Comparison of ENCODE assay signal across 8 cellular contexts in genomic region chr17:4939554-4939803, GRCh38. TPM values are rescaled to one million over a fixed set of nuclear protein-coding genes. Genes with fewer than 3 reads are reported as not detected.
DNase-seq lines count a peak whose midpoint lies in the region; ATAC-seq, FAIRE-seq and TF ChIP-seq lines count a peak whose summit lies in the region.

No MANE protein-coding gene starts in this region.

- peak overlapping the region; percentile 97 for H3K4me2 ChIP-seq in OCI-LY7 (ENCODE audit: low read length)
- peak overlapping the region; percentile 89 for H3K4me2 ChIP-seq in endothelial cell of umbilical vein (ENCODE audit: insufficient read depth, low read length)

- POLR2A ChIA-PET in OCI-LY7 (lab: Charles Lee) (interaction anchor here (0.7 to 2.4 kb wide), 7 partner anchors 10 to 273 kb away, joined by 3 to 20 read pairs (median 5); partner anchors contain the start of genes ENO3 and SPAG7), endothelial cell of umbilical vein (lab: Charles Lee) (interaction anchor here (1.0 to 2.3 kb wide), 3 partner anchors 14 to 31 kb away, joined by 4 to 15 read pairs (median 4); partner anchors contain the start of gene SPAG7)

- peaks cover 44% of the 10 kb centered on the region for H3K4me1 ChIP-seq in OCI-LY7 (ENCODE audit: insufficient read depth, low read length, poor library complexity, severe bottlenecking)
- H3K4me1 ChIP-seq in endothelial cell of umbilical vein (ENCODE audit: control insufficient read depth, extremely low read depth, insufficient read depth, low read length): peaks cover 18% of the 10 kb centered on the region
- peaks cover 58 to 66% of the 10 kb centered on the region in 2 experiments for H3K4me1 ChIP-seq in neutrophil (ENCODE audit: control insufficient read depth in 1 of 2, insufficient read depth in 1 of 2, low read depth in 1 of 2, low read length in 1 of 2)

- H3K4me3 ChIP-seq in AG09309 (ENCODE audit: control insufficient read depth, low read depth, low read length): peak overlapping the region; percentile 96
- peak overlapping the region; percentile 95 for H3K4me3 ChIP-seq in OCI-LY7 (ENCODE audit: low read depth, low read length, poor library complexity, severe bottlenecking)
- peak overlapping the region; percentile 45 to 84 (median 77) for H3K4me3 ChIP-seq in endothelial cell of umbilical vein (replicated peaks in 1 of 3; ENCODE audit: insufficient read depth in 1 of 3, low read depth in 1 of 3, low read length in 3 of 3)
- H3K4me3 ChIP-seq in neutrophil (ENCODE audit: low read depth in 1 of 2, low read length in 1 of 2): peak overlapping the region; percentile 83 to 99

- H4K20me1 ChIP-seq in OCI-LY7 (ENCODE audit: insufficient read depth, low read length) (no peaks in the 10 kb centered on the region), endothelial cell of umbilical vein (replicated peaks; ENCODE audit: control insufficient read depth, extremely low read depth, insufficient read depth, low read length) (no peaks in the 10 kb centered on the region)

- H3K36me3 ChIP-seq in OCI-LY7 (ENCODE audit: insufficient read depth, low read length): peaks cover 72% of the 10 kb centered on the region
- peaks cover 8 to 33% of the 10 kb centered on the region in 2 experiments for H3K36me3 ChIP-seq in endothelial cell of umbilical vein (ENCODE audit: control insufficient read depth in 2 of 2, extremely low read depth in 1 of 2, insufficient read depth in 2 of 2, low read length in 2 of 2)
- H3K36me3 ChIP-seq in neutrophil: peaks cover 47% of the 10 kb centered on the region

- TF ChIP-seq CTCF in AG09309 (IDR thresholded peaks at IDR 0.05; ENCODE audit: control insufficient read depth, insufficient read depth, low read depth, low read length, missing control alignments): no peak
- TF ChIP-seq CTCF in OCI-LY7 (conservative IDR thresholded peaks at IDR 0.05; ENCODE audit: low read length): no peak
- TF ChIP-seq CTCF in endothelial cell of umbilical vein (IDR thresholded peaks at IDR 0.05; ENCODE audit: extremely low read depth in 1 of 2, insufficient read depth in 1 of 2, low read depth in 1 of 2, low read length in 2 of 2): no peak
- no peak for TF ChIP-seq CTCF in neutrophil (IDR thresholded peaks at IDR 0.05)

- peak overlapping the region; percentile 53 for H2AFZ ChIP-seq in OCI-LY7 (ENCODE audit: low read length)
- peak overlapping the region; percentile 40 for H2AFZ ChIP-seq in endothelial cell of umbilical vein (ENCODE audit: low read depth, low read length)

- dilution Hi-C loops in endothelial cell of umbilical vein (cut with MboI; ENCODE audit: extremely low pct_ligation_motif_present, low sequenced_read_pairs): no loop called here

- H3K27ac ChIP-seq in OCI-LY7 (ENCODE audit: low read depth, low read length, poor library complexity, severe bottlenecking) (peak overlapping the region; percentile 90), endothelial cell of umbilical vein (ENCODE audit: insufficient read depth, low read depth, low read length) (peak overlapping the region; percentile 81), neutrophil (peak overlapping the region; percentile 96)

- DNase-seq in AG09309 (ENCODE audit: low read depth) (no peak), OCI-LY7 (ENCODE audit: low spot score) (no peak), endothelial cell of umbilical vein (ENCODE audit: low read depth, low spot score) (no peak), SHP77 (lab: John Stamatoyannopoulos, UW) (no peak), NCI-H226 (no peak), NAMALWA (ENCODE audit: low spot score) (no peak)

- no peak for FAIRE-seq in endothelial cell of umbilical vein (lab: Jason Lieb, UNC)

- CTCF ChIA-PET in OCI-LY7 (lab: Charles Lee; ENCODE audit: unreplicated experiment) (no interaction called here), endothelial cell of umbilical vein (lab: Charles Lee) (interaction anchor here (1.0 to 3.3 kb wide), 9 partner anchors 18 to 92 kb away, joined by 3 to 44 read pairs (median 6); partner anchors contain the start of genes CHRNE, INCA1 and KIF1C)

- H3K9me1 ChIP-seq in endothelial cell of umbilical vein (replicated peaks; ENCODE audit: control insufficient read depth, extremely low read depth, insufficient read depth, low read length): no peaks in the 10 kb centered on the region

- intact Hi-C loops in OCI-LY7 (cut with micrococcal nuclease; ENCODE audit: unreplicated experiment) (no loop called here), endothelial cell of umbilical vein (cut with micrococcal nuclease) (loop anchor here (1.0 kb wide), 1 partner anchor 30 kb away; no protein-coding TSS in a partner anchor)

- TF ChIP-seq POLR2A in endothelial cell of umbilical vein (IDR thresholded peaks at IDR 0.05; ENCODE audit: low read depth, low read length): no peak

- BruUV-seq in OCI-LY7 (replicated peaks; lab: Mats Ljungman, UMichigan) (no TSS peak), endothelial cell of umbilical vein (replicated peaks; lab: Mats Ljungman, UMichigan) (no TSS peak)

- H3K9me2 ChIP-seq in OCI-LY7 (ENCODE audit: insufficient read depth, low read length): no peaks in the 10 kb centered on the region

- peak; percentile 8 for ATAC-seq in GM21381 (IDR thresholded peaks at IDR 0.05; ENCODE audit: unreplicated experiment)

- H3K9ac ChIP-seq in endothelial cell of umbilical vein (replicated peaks; ENCODE audit: extremely low read depth, insufficient read depth, low read length): peak overlapping the region; percentile 88

- H3K27me3 ChIP-seq in endothelial cell of umbilical vein (ENCODE audit: control insufficient read depth in 2 of 2, insufficient read depth in 2 of 2, low read length in 2 of 2): no peaks in the 10 kb centered on the region
- H3K27me3 ChIP-seq in neutrophil: peaks cover 1% of the 10 kb centered on the region

- H3K9me3 ChIP-seq in OCI-LY7 (ENCODE audit: low read length) (no peaks in the 10 kb centered on the region), endothelial cell of umbilical vein (replicated peaks; ENCODE audit: control insufficient read depth, insufficient read depth, low read length) (no peaks in the 10 kb centered on the region), neutrophil (no peaks in the 10 kb centered on the region)

- peaks cover 54% of the 10 kb centered on the region for H3K79me2 ChIP-seq in OCI-LY7 (ENCODE audit: insufficient read depth, low read depth, low read length)
- H3K79me2 ChIP-seq in endothelial cell of umbilical vein (ENCODE audit: control insufficient read depth, insufficient read depth, low read length): peaks cover 54% of the 10 kb centered on the region

RNA-seq across cellular contexts. Expression of gene SLC25A11, which starts 0.4 kb away (rescaled TPM):
- total RNA-seq in OCI-LY7 (2014; rRNA removed; shearing (Covaris generic)): 59.6 and 80.6 TPM in 2 replicates
- total RNA-seq in OCI-LY7 (2022) (66.8 and 68.2 TPM in 2 replicates), endothelial cell of umbilical vein (50.2 and 58.2 TPM in 2 replicates)
- polyA plus RNA-seq in endothelial cell of umbilical vein: 95.2 and 110 TPM in 2 replicates
- polyA plus RNA-seq in endothelial cell of umbilical vein (2011; cell fraction: cytosol; rRNA removed): 58.8 and 69.9 TPM in 2 replicates
- polyA plus RNA-seq in endothelial cell of umbilical vein (2011; cell fraction: nucleus; rRNA removed): 36.2 and 41.8 TPM in 2 replicates
- 43.6 and 61.0 TPM in 2 replicates for polyA plus RNA-seq in endothelial cell of umbilical vein (2012)
- polyA minus RNA-seq in endothelial cell of umbilical vein: 49.5 and 53.3 TPM in 2 replicates
- 31.9 TPM for polyA minus RNA-seq in endothelial cell of umbilical vein (2011; cell fraction: cytosol; rRNA and poly(A)+ RNA removed)
- 16.2 and 18.0 TPM in 2 replicates for polyA minus RNA-seq in endothelial cell of umbilical vein (2011; cell fraction: nucleus; rRNA and poly(A)+ RNA removed)

RNA-seq across cellular contexts. Expression of gene RNF167, which starts 0.6 kb away (rescaled TPM):
- 31.4 and 46.5 TPM in 2 replicates for total RNA-seq in OCI-LY7 (2014; rRNA removed; shearing (Covaris generic))
- total RNA-seq in OCI-LY7 (2022) (120 and 124 TPM in 2 replicates), endothelial cell of umbilical vein (60.2 and 61.0 TPM in 2 replicates)
- polyA plus RNA-seq in endothelial cell of umbilical vein: 87.6 and 121 TPM in 2 replicates
- polyA plus RNA-seq in endothelial cell of umbilical vein (2011; cell fraction: cytosol; rRNA removed): 89.6 and 94.4 TPM in 2 replicates
- polyA plus RNA-seq in endothelial cell of umbilical vein (2011; cell fraction: nucleus; rRNA removed): 92.1 and 116 TPM in 2 replicates
- 71.6 and 77.0 TPM in 2 replicates for polyA plus RNA-seq in endothelial cell of umbilical vein (2012)
- 69.9 and 71.4 TPM in 2 replicates for polyA minus RNA-seq in endothelial cell of umbilical vein
- 120 TPM for polyA minus RNA-seq in endothelial cell of umbilical vein (2011; cell fraction: cytosol; rRNA and poly(A)+ RNA removed)
- 18.8 and 28.9 TPM in 2 replicates for polyA minus RNA-seq in endothelial cell of umbilical vein (2011; cell fraction: nucleus; rRNA and poly(A)+ RNA removed)

RNA-seq across cellular contexts. Expression of gene GP1BA, which starts 7.4 kb away (rescaled TPM):
- total RNA-seq in OCI-LY7 (2014; rRNA removed; shearing (Covaris generic)): not detected in 2 replicates
- not detected in 2 replicates for total RNA-seq in OCI-LY7 (2022)
- total RNA-seq in endothelial cell of umbilical vein: not detected in 2 replicates
- not detected in 2 replicates for polyA plus RNA-seq in endothelial cell of umbilical vein
- polyA plus RNA-seq in endothelial cell of umbilical vein (2011; cell fraction: cytosol; rRNA removed): not detected in 2 replicates
- not detected in 2 replicates for polyA plus RNA-seq in endothelial cell of umbilical vein (2011; cell fraction: nucleus; rRNA removed)
- 0.35 and 0.70 TPM in 2 replicates for polyA plus RNA-seq in endothelial cell of umbilical vein (2012)
- not detected in 2 replicates for polyA minus RNA-seq in endothelial cell of umbilical vein
- polyA minus RNA-seq in endothelial cell of umbilical vein (2011; cell fraction: cytosol; rRNA and poly(A)+ RNA removed): not detected
- polyA minus RNA-seq in endothelial cell of umbilical vein (2011; cell fraction: nucleus; rRNA and poly(A)+ RNA removed): not detected in 2 replicates

RNA-seq across cellular contexts. Expression of gene PFN1, which starts 8.9 kb away (rescaled TPM):
- 1,053 and 1,272 TPM in 2 replicates for total RNA-seq in OCI-LY7 (2014; rRNA removed; shearing (Covaris generic))
- 950 and 1,053 TPM in 2 replicates for total RNA-seq in OCI-LY7 (2022)
- 1,167 and 1,191 TPM in 2 replicates for total RNA-seq in endothelial cell of umbilical vein
- 1,577 and 1,770 TPM in 2 replicates for polyA plus RNA-seq in endothelial cell of umbilical vein
- 1,411 and 1,601 TPM in 2 replicates for polyA plus RNA-seq in endothelial cell of umbilical vein (2011; cell fraction: cytosol; rRNA removed)
- polyA plus RNA-seq in endothelial cell of umbilical vein (2011; cell fraction: nucleus; rRNA removed): 507 and 521 TPM in 2 replicates
- polyA plus RNA-seq in endothelial cell of umbilical vein (2012): 1,624 and 1,668 TPM in 2 replicates
- polyA minus RNA-seq in endothelial cell of umbilical vein: 559 and 621 TPM in 2 replicates
- 1,189 TPM for polyA minus RNA-seq in endothelial cell of umbilical vein (2011; cell fraction: cytosol; rRNA and poly(A)+ RNA removed)
- polyA minus RNA-seq in endothelial cell of umbilical vein (2011; cell fraction: nucleus; rRNA and poly(A)+ RNA removed): 141 and 191 TPM in 2 replicates

RNA-seq across cellular contexts. Expression of gene ENO3, which starts 11.4 kb away (rescaled TPM):
- total RNA-seq in OCI-LY7 (2014; rRNA removed; shearing (Covaris generic)): 14.6 and 24.6 TPM in 2 replicates
- total RNA-seq in OCI-LY7 (2022): 79.4 and 80.4 TPM in 2 replicates
- 5.1 and 5.5 TPM in 2 replicates for total RNA-seq in endothelial cell of umbilical vein
- polyA plus RNA-seq in endothelial cell of umbilical vein: 5.9 and 6.5 TPM in 2 replicates
- 1.6 and 2.1 TPM in 2 replicates for polyA plus RNA-seq in endothelial cell of umbilical vein (2011; cell fraction: cytosol; rRNA removed)
- 42.3 and 47.5 TPM in 2 replicates for polyA plus RNA-seq in endothelial cell of umbilical vein (2011; cell fraction: nucleus; rRNA removed)
- 4.4 and 4.5 TPM in 2 replicates for polyA plus RNA-seq in endothelial cell of umbilical vein (2012)
- 1.4 and 2.1 TPM in 2 replicates for polyA minus RNA-seq in endothelial cell of umbilical vein
- 30.8 TPM for polyA minus RNA-seq in endothelial cell of umbilical vein (2011; cell fraction: cytosol; rRNA and poly(A)+ RNA removed)
- polyA minus RNA-seq in endothelial cell of umbilical vein (2011; cell fraction: nucleus; rRNA and poly(A)+ RNA removed): 2.9 and 4.3 TPM in 2 replicates
